ENCODE assay signal across 8 cellular contexts in the genomic region with DNA sequence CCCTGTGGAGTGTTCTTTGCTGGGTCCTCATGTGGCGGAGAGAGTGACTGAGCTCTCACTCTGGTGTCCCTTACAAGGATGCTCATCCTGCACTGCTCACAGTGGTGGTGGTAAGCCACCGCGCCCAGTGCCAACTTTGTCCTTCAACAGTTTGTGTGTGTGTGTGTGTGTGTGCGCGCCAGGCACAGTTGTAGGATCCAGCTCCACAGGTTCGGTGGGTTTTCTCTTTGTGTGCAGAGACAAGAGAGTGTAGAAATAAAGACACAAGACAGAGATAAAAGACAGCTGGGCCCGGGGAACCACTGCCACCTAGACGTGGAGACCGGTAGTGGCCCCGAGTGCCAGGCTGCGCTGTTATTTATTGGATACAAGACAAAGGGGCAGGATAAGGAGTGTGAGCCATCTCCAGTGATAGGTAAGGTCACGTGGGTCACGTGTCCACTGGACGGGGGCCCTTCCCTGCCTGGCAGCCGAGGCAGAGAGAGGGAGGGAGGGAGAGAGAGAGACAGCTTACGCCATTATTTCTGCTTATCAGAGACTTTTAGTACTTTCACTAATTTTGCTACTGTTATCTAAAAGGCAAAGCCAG. TPM values are rescaled to one million over a fixed set of nuclear protein-coding genes. Genes with fewer than 3 reads are reported as not detected.
DNase-seq lines count a peak whose midpoint lies in the region; ATAC-seq and TF ChIP-seq lines count a peak whose summit lies in the region.
"Not testable (repeated sequence)": the region's sequence is repeated elsewhere in the genome, so short reads cannot be mapped to it uniquely, and the experiment has no call there.

No MANE protein-coding gene starts in this region.

- H3K27me3 Mint-ChIP-seq in Caco-2 (ENCODE audit: insufficient read depth, unreplicated experiment); activated B cell treated with CpG ODN at 0.5 μM for 24 hours; neural progenitor cell (ENCODE audit: insufficient read depth, low read depth): not testable (repeated sequence)

- peak overlapping the region; percentile 90 for H2AFZ ChIP-seq in IMR-90 (replicated peaks; ENCODE audit: low read length, poor library complexity)
- peak overlapping the region; percentile 99 for H2AFZ ChIP-seq in neural progenitor cell (replicated peaks)

- H2AK9ac ChIP-seq in IMR-90 (replicated peaks; ENCODE audit: low read depth, low read length, poor library complexity): peak overlapping the region; percentile 81

- not testable (repeated sequence) for H3K9me1 ChIP-seq in IMR-90 (ENCODE audit: insufficient read depth, low read length)

- H3K9me3 Mint-ChIP-seq in Caco-2 (ENCODE audit: unreplicated experiment); activated B cell treated with CpG ODN at 0.5 μM for 24 hours; neural progenitor cell: not testable (repeated sequence)

- not testable (repeated sequence) for H2BK15ac ChIP-seq in IMR-90 (ENCODE audit: low read depth, low read length)

- H4K8ac ChIP-seq in IMR-90 (ENCODE audit: low read depth in 2 of 2, low read length in 2 of 2): peak overlapping the region in 1 of 2 experiments; percentile 92; a peak in 3 of 4 replicates

- not testable (repeated sequence) for H3K56ac ChIP-seq in IMR-90 (ENCODE audit: extremely low read depth, insufficient read depth, low read length)

- in situ Hi-C loops in IMR-90 (cut with MboI; ENCODE audit: low sequenced_read_pairs): not testable (repeated sequence)

- not testable (repeated sequence) for H2BK5ac ChIP-seq in IMR-90 (ENCODE audit: low read depth, low read length, poor library complexity, severe bottlenecking)

- BruUV-seq in Caco-2 (replicated peaks; lab: Mats Ljungman, UMichigan); IMR-90 (replicated peaks; lab: Mats Ljungman, UMichigan): not testable (repeated sequence)

- 80% methylated on average over 4 of the region's 16 CpGs; no CpG with 5 or more reads in 1 of the 2 experiments for WGBS in IMR-90 (ENCODE audit: extremely low coverage in 2 of 2, insufficient read length in 1 of 2), 2 experiments

- H3F3A ChIP-seq in neural progenitor cell (ENCODE audit: low read depth): peaks cover 24% of the 10 kb centered on the region

- H2BK20ac ChIP-seq in IMR-90 (ENCODE audit: low read depth, low read length): not testable (repeated sequence)

- TF ChIP-seq RAD21 in IMR-90 (IDR thresholded peaks at IDR 0.05; ENCODE audit: low read length): peak; percentile 16; the same call in 1 of the 2 replicates

- H3K18ac ChIP-seq in IMR-90 (ENCODE audit: low read depth, low read length): not testable (repeated sequence)

- H3K27me3 ChIP-seq in Caco-2 (replicated peaks; ENCODE audit: control insufficient read depth, insufficient read depth, low read length); IMR-90 (ENCODE audit: control insufficient read depth, insufficient read depth, low read length); ascending aorta; neural progenitor cell: not testable (repeated sequence)

- CTCF ChIA-PET in Caco-2 (lab: Charles Lee): interaction anchor here (0.5 to 1.2 kb wide), 5 partner anchors 13 to 116 kb away, joined by 3 to 5 read pairs (median 3); no protein-coding TSS in a partner anchor
- CTCF ChIA-PET in IMR-90 (lab: Yijun Ruan, JAX): not testable (repeated sequence)
- CTCF ChIA-PET in activated B cell treated with CpG ODN at 0.5 μM for 24 hours (lab: Charles Lee): interaction anchor here (1.0 to 1.6 kb wide), 3 partner anchors 63 to 157 kb away, joined by 3 to 5 read pairs (median 3); no protein-coding TSS in a partner anchor

- dilution Hi-C loops in IMR-90 (cut with HindIII; ENCODE audit: low sequenced_read_pairs, unreplicated experiment): not testable (repeated sequence)

- H3K27ac Mint-ChIP-seq in Caco-2 (ENCODE audit: unreplicated experiment) (peak overlapping the region; percentile 88), activated B cell treated with CpG ODN at 0.5 μM for 24 hours (peak overlapping the region; percentile 92), neural progenitor cell (peak overlapping the region; percentile 81)

- intact Hi-C loops in Caco-2 (cut with micrococcal nuclease; ENCODE audit: unreplicated experiment) (loop anchor here (10.0 kb wide), 1 partner anchor 160 kb away; a partner anchor contains a TSS), activated B cell treated with CpG ODN at 0.5 μM for 24 hours (cut with micrococcal nuclease) (loop anchor here (2.0 kb wide), 2 partner anchors 34 to 130 kb away; a partner anchor contains a TSS), Right ventricle myocardium superior (cut with DNase I) (loop anchor here (10.0 kb wide), 1 partner anchor 130 kb away; a partner anchor contains a TSS)
- intact Hi-C loops in IMR-90 (cut with micrococcal nuclease); ascending aorta (cut with DNase I): not testable (repeated sequence)

- H3K4me1 ChIP-seq in Caco-2; IMR-90 (ENCODE audit: control insufficient read depth, insufficient read depth, low read length); ascending aorta; neural progenitor cell: not testable (repeated sequence)

- peak; percentile 82 to 88 for DNase-seq in Caco-2
- DNase-seq in IMR-90: peak; percentile 38
- DNase-seq in NCI-H526 treated with DMSO at 0.1 percent for 48 hours (lab: John Stamatoyannopoulos, UW): peak; percentile 75
- peak; percentile 54 for DNase-seq in activated B cell treated with CpG ODN at 0.5 μM for 24 hours
- peak; percentile 23 to 85 for DNase-seq in ascending aorta (ENCODE audit: low spot score in 2 of 2)
- peak; percentile 82 for DNase-seq in Right ventricle myocardium superior
- DNase-seq in neural progenitor cell (ENCODE audit: low spot score): peak; percentile 82
- DNase-seq in stimulated activated CD8-positive, alpha-beta memory T cell treated with anti-CD3 and anti-CD28 coated beads, Interleukin-4, amount 100 ng/mL, for 4 hours (ENCODE audit: low read depth in 2 of 2, low spot score in 1 of 2): peak; percentile 24 to 32

- H2BK120ac ChIP-seq in IMR-90 (ENCODE audit: low read depth, low read length): not testable (repeated sequence)

- not testable (repeated sequence) for H3K79me2 ChIP-seq in neural progenitor cell (ENCODE audit: low read depth)

- H3K4me3 Mint-ChIP-seq in Caco-2 (ENCODE audit: unreplicated experiment): peak overlapping the region; percentile 87
- peak overlapping the region; percentile 85 for H3K4me3 Mint-ChIP-seq in activated B cell treated with CpG ODN at 0.5 μM for 24 hours
- peak overlapping the region; percentile 79 for H3K4me3 Mint-ChIP-seq in neural progenitor cell

- not testable (repeated sequence) for H3K27ac ChIP-seq in IMR-90 (ENCODE audit: insufficient read depth, low read length); neural progenitor cell
- peak overlapping the region; percentile 14 to 53 for H3K27ac ChIP-seq in ascending aorta

- not testable (repeated sequence) for H3K4me2 ChIP-seq in IMR-90 (ENCODE audit: low read depth, low read length)
- H3K4me2 ChIP-seq in neural progenitor cell: peak overlapping the region; percentile 71

- peak overlapping the region; percentile 39; the same call in 1 of the 2 replicates for H4K5ac ChIP-seq in IMR-90 (ENCODE audit: low read depth, low read length)

- H3K14ac ChIP-seq in IMR-90 (replicated peaks; ENCODE audit: low read depth, low read length): not testable (repeated sequence)

- ATAC-seq in IMR-90 (ENCODE audit: low read depth) (peak; percentile 71), activated B cell treated with CpG ODN at 0.5 μM for 24 hours (ENCODE audit: low read depth) (peak; percentile 66), Right ventricle myocardium superior (ENCODE audit: poor library complexity) (peak; percentile 33)

- H3K36me3 Mint-ChIP-seq in Caco-2 (ENCODE audit: insufficient read depth, unreplicated experiment): peaks cover 13% of the 10 kb centered on the region
- H3K36me3 Mint-ChIP-seq in activated B cell treated with CpG ODN at 0.5 μM for 24 hours (ENCODE audit: low read depth); neural progenitor cell: not testable (repeated sequence)

- H3K4me1 Mint-ChIP-seq in Caco-2 (ENCODE audit: low read depth, unreplicated experiment): not testable (repeated sequence)
- H3K4me1 Mint-ChIP-seq in activated B cell treated with CpG ODN at 0.5 μM for 24 hours: peaks cover 13% of the 10 kb centered on the region
- H3K4me1 Mint-ChIP-seq in neural progenitor cell: peaks cover 11% of the 10 kb centered on the region

- POLR2A ChIA-PET in Caco-2 (lab: Charles Lee): interaction anchor here (0.5 to 1.0 kb wide), 3 partner anchors 63 to 106 kb away, joined by 3 to 6 read pairs (median 4); a partner anchor contains a TSS
- POLR2A ChIA-PET in IMR-90 (lab: Charles Lee; ENCODE audit: unreplicated experiment): not testable (repeated sequence)
- POLR2A ChIA-PET in activated B cell treated with CpG ODN at 0.5 μM for 24 hours (lab: Charles Lee): interaction anchor here (0.7 to 1.8 kb wide), 7 partner anchors 76 to 563 kb away, joined by 3 to 9 read pairs (median 4); a partner anchor contains a TSS

- H3K4me3 ChIP-seq in Caco-2 (ENCODE audit: low read depth, low read length) (peak overlapping the region; percentile 25), neural progenitor cell (peak overlapping the region; percentile 37)
- H3K4me3 ChIP-seq in IMR-90 (ENCODE audit: insufficient read depth, low read depth, low read length); ascending aorta: not testable (repeated sequence)

- H3K23ac ChIP-seq in IMR-90 (ENCODE audit: low read depth, low read length): not testable (repeated sequence)

- not testable (repeated sequence) for H3K79me1 ChIP-seq in IMR-90 (ENCODE audit: low read depth in 1 of 2, low read length in 2 of 2)

- not testable (repeated sequence) for H3K9me3 ChIP-seq in Caco-2; IMR-90 (ENCODE audit: control insufficient read depth, insufficient read depth, low read length); ascending aorta; neural progenitor cell (ENCODE audit: low read depth)

- TF ChIP-seq CTCF in Caco-2 (IDR thresholded peaks at IDR 0.05; ENCODE audit: insufficient read depth in 1 of 2, low read depth in 1 of 2, low read length in 1 of 2, severe bottlenecking in 1 of 2, unreplicated experiment in 1 of 2) (peak; percentile 53 to 61), IMR-90 (conservative IDR thresholded peaks at IDR 0.05; ENCODE audit: low read depth, low read length) (peak; percentile 44), ascending aorta (IDR thresholded peaks at IDR 0.05) (peak; percentile 44 to 46 (median 44)), neural progenitor cell (IDR thresholded peaks at IDR 0.05) (peak; percentile 71)
- TF ChIP-seq CTCF in activated B cell treated with CpG ODN at 0.5 μM for 24 hours (IDR thresholded peaks at IDR 0.05): not testable (repeated sequence)

- H4K20me1 ChIP-seq in IMR-90 (ENCODE audit: insufficient read depth, low read length); neural progenitor cell (ENCODE audit: low read depth): not testable (repeated sequence)

- not testable (repeated sequence) for H4K91ac ChIP-seq in IMR-90 (ENCODE audit: insufficient read depth, low read depth, low read length)

- not testable (repeated sequence) for H3K36me3 ChIP-seq in Caco-2 (ENCODE audit: control insufficient read depth, insufficient read depth, low read length); IMR-90 (ENCODE audit: control insufficient read depth, insufficient read depth, low read length); ascending aorta; neural progenitor cell

- peak overlapping the region; percentile 61 for H3K4ac ChIP-seq in IMR-90 (ENCODE audit: low read depth, low read length)

- peak overlapping the region; percentile 11; the same call in 1 of the 2 replicates for H2AK5ac ChIP-seq in IMR-90 (ENCODE audit: low read depth, low read length)

- TF ChIP-seq POLR2A in IMR-90 (IDR thresholded peaks at IDR 0.05; ENCODE audit: low read depth, low read length): not testable (repeated sequence)

- H3K9ac ChIP-seq in IMR-90 (ENCODE audit: low read depth, low read length); neural progenitor cell: not testable (repeated sequence)

RNA-seq across cellular contexts. Expression of a gene that starts 7.1 kb away (rescaled TPM):
- 58.6 and 67.3 TPM in 2 replicates for total RNA-seq in Caco-2 (2022)
- total RNA-seq in IMR-90 (2012; rRNA removed): 26.1 and 27.2 TPM in 2 replicates
- 33.9 and 34.0 TPM in 2 replicates for polyA plus RNA-seq in IMR-90 (2012; rRNA removed)
- 27.7 and 39.5 TPM in 2 replicates for polyA plus RNA-seq in IMR-90 (2012; cell fraction: cytosol; rRNA removed)
- 60.3 and 125 TPM in 2 replicates for polyA plus RNA-seq in IMR-90 (2012; cell fraction: nucleus; rRNA removed; ENCODE audit: low replicate concordance)
- total RNA-seq in activated B cell treated with CpG ODN at 0.5 μM for 24 hours: 26.1 and 32.4 TPM in 2 replicates
- 46.3 TPM for total RNA-seq in ascending aorta
- total RNA-seq in Right ventricle myocardium superior: 18.5 TPM
- 7.8 and 25.1 TPM in 2 replicates for total RNA-seq in neural progenitor cell (ENCODE audit: low replicate concordance)

RNA-seq across cellular contexts. Expression of a gene that starts 33.3 kb away (rescaled TPM):
- total RNA-seq in Caco-2 (2022): 48.1 and 54.7 TPM in 2 replicates
- total RNA-seq in IMR-90 (2012; rRNA removed): 13.8 and 28.6 TPM in 2 replicates
- polyA plus RNA-seq in IMR-90 (2012; rRNA removed): 29.0 and 38.7 TPM in 2 replicates
- polyA plus RNA-seq in IMR-90 (2012; cell fraction: cytosol; rRNA removed): 20.6 and 25.1 TPM in 2 replicates
- polyA plus RNA-seq in IMR-90 (2012; cell fraction: nucleus; rRNA removed; ENCODE audit: low replicate concordance): 198 and 272 TPM in 2 replicates
- total RNA-seq in activated B cell treated with CpG ODN at 0.5 μM for 24 hours: 47.4 and 49.5 TPM in 2 replicates
- total RNA-seq in ascending aorta: 14.2 TPM
- total RNA-seq in Right ventricle myocardium superior: 7.9 TPM
- 9.3 and 21.1 TPM in 2 replicates for total RNA-seq in neural progenitor cell (ENCODE audit: low replicate concordance)

RNA-seq across cellular contexts. Expression of a gene that starts 35.6 kb away (rescaled TPM):
- 1.0 and 1.2 TPM in 2 replicates for total RNA-seq in Caco-2 (2022)
- 1.1 and 1.6 TPM in 2 replicates for total RNA-seq in IMR-90 (2012; rRNA removed)
- polyA plus RNA-seq in IMR-90 (2012; rRNA removed): 7.6 and 10.2 TPM in 2 replicates
- 13.4 and 14.3 TPM in 2 replicates for polyA plus RNA-seq in IMR-90 (2012; cell fraction: cytosol; rRNA removed)
- 13.3 and 31.6 TPM in 2 replicates for polyA plus RNA-seq in IMR-90 (2012; cell fraction: nucleus; rRNA removed; ENCODE audit: low replicate concordance)
- total RNA-seq in activated B cell treated with CpG ODN at 0.5 μM for 24 hours: 0.31 TPM in 1 of 2 replicates, not detected in the other
- total RNA-seq in ascending aorta: not detected
- 7.5 TPM for total RNA-seq in Right ventricle myocardium superior
- total RNA-seq in neural progenitor cell (ENCODE audit: low replicate concordance): 8.0 and 13.3 TPM in 2 replicates

RNA-seq across cellular contexts. Expression of a gene that starts 55.4 kb away (rescaled TPM):
- 0.84 and 0.95 TPM in 2 replicates for total RNA-seq in Caco-2 (2022)
- total RNA-seq in IMR-90 (2012; rRNA removed): not detected in 2 replicates
- polyA plus RNA-seq in IMR-90 (2012; rRNA removed): not detected in 2 replicates
- not detected in 2 replicates for polyA plus RNA-seq in IMR-90 (2012; cell fraction: cytosol; rRNA removed)
- polyA plus RNA-seq in IMR-90 (2012; cell fraction: nucleus; rRNA removed; ENCODE audit: low replicate concordance): 0.16 and 0.21 TPM in 2 replicates
- total RNA-seq in activated B cell treated with CpG ODN at 0.5 μM for 24 hours: 0.58 and 0.86 TPM in 2 replicates
- total RNA-seq in ascending aorta: not detected
- 0.94 TPM for total RNA-seq in Right ventricle myocardium superior
- not detected in 2 replicates for total RNA-seq in neural progenitor cell (ENCODE audit: low replicate concordance)

Comparison
In these comparisons a context has a peak if more than half of its experiments do, and no peak if none do; other contexts are left out.
1. DNase-seq: peak in every context shown above with its lines; median percentile 85 in Caco-2; 82 in Right ventricle myocardium superior; 82 in neural progenitor cell; 75 in NCI-H526 treated with DMSO at 0.1 percent for 48 hours; 54 in activated B cell treated with CpG ODN at 0.5 μM for 24 hours; 54 in ascending aorta; 38 in IMR-90; 28 in stimulated activated CD8-positive, alpha-beta memory T cell treated with anti-CD3 and anti-CD28 coated beads, Interleukin-4, amount 100 ng/mL, for 4 hours.